1 cellular context compared by ENCODE assay signal in the genomic region with DNA sequence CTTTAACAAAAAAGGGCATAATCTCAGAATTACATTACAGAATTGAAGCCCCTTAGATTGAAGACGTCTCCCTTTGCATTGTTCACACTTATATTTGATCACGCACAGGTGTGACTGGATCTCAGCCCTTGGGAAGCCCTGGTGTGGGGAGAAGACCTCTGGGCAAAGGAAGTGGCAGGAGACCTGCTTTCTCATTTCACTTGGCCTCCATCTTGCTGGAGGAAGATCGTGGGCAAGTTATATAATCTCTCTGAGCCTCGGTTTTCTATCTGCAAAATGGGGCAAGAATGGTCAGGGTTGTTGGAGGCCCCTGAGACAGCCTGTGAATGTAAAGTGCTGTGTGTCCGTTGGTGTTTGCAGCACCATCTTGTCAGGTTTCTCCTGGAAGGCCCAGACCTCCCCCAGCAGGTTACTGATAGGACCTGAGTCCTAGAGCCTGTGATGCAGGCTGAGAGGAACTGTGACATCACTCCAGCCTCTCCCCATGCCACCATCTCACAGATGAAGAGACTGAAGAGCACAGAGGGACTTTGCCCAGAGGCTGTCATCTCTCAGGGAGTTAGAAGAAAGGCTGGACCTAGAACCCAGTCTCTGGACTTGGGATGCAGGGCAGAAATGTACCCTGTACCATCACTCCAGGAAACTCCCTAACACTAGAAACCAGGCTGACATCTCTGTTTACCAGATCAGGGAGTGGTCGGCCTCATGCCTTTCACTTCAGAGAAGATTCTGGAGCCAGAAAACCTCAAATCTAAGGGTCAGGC.
A peak's percentile ranks its signal among the peaks of the same experiment; 100 is the strongest.
TF ChIP-seq lines count a peak whose summit lies in the region.

No MANE protein-coding gene starts in this region.

TF ChIP-seq in HepG2, 621 proteins besides CTCF, POLR2A, EP300 and RAD21 (continued from another document):
- TF ChIP-seq RARG (CRISPR knock-in tag; IDR thresholded peaks at IDR 0.05; ENCODE audit: low read depth) (no peak), THYN1 (CRISPR knock-in tag; IDR thresholded peaks at IDR 0.05; ENCODE audit: borderline replicate concordance, low read depth) (no peak), ZNF616 (CRISPR knock-in tag; IDR thresholded peaks at IDR 0.05; ENCODE audit: low read depth) (no peak), PPARG (CRISPR knock-in tag; conservative IDR thresholded peaks at IDR 0.05) (no peak), NBN (conservative IDR thresholded peaks at IDR 0.05) (no peak), ZNF274 (CRISPR knock-in tag; IDR thresholded peaks at IDR 0.05) (no peak), ZNF251 (CRISPR knock-in tag; IDR thresholded peaks at IDR 0.05) (no peak), TCF7L2 (IDR thresholded peaks at IDR 0.05; ENCODE audit: low read depth, low read length) (no peak), KDM2A (CRISPR knock-in tag; IDR thresholded peaks at IDR 0.05; ENCODE audit: borderline replicate concordance, low read depth) (no peak), ZFX (CRISPR knock-in tag; IDR thresholded peaks at IDR 0.05; ENCODE audit: low read depth) (peak; percentile 21; the same call in 1 of the 2 replicates), ZNF703 (CRISPR knock-in tag; IDR thresholded peaks at IDR 0.05; ENCODE audit: borderline replicate concordance) (no peak), KDM5A (IDR thresholded peaks at IDR 0.05; ENCODE audit: borderline replicate concordance, low read length) (no peak), ZMYM4 (CRISPR knock-in tag; IDR thresholded peaks at IDR 0.05) (no peak), ZNF749 (CRISPR knock-in tag; IDR thresholded peaks at IDR 0.05; ENCODE audit: borderline replicate concordance) (no peak), ELF1 (CRISPR knock-in tag; IDR thresholded peaks at IDR 0.05) (no peak), RARA (CRISPR knock-in tag; IDR thresholded peaks at IDR 0.05) (peak; percentile 54; the same call in 1 of the 2 replicates), U2AF2 (IDR thresholded peaks at IDR 0.05; ENCODE audit: low read depth, low read length) (no peak), FIP1L1 (IDR thresholded peaks at IDR 0.05; ENCODE audit: borderline replicate concordance, insufficient read depth, low read depth, low read length) (no peak), ZNF17 (CRISPR knock-in tag; IDR thresholded peaks at IDR 0.05) (no peak), SATB2 (CRISPR knock-in tag; IDR thresholded peaks at IDR 0.05) (no peak), ZBTB7B (CRISPR knock-in tag; IDR thresholded peaks at IDR 0.05) (no peak), MED1 (CRISPR knock-in tag; IDR thresholded peaks at IDR 0.05) (peak; percentile 54; the same call in 1 of the 2 replicates), SRSF1 (optimal IDR thresholded peaks at IDR 0.05; ENCODE audit: low read depth, low read length) (no peak), ZNF331 (CRISPR knock-in tag; IDR thresholded peaks at IDR 0.05) (no peak), RNF2 (conservative IDR thresholded peaks at IDR 0.05; ENCODE audit: low read depth) (no peak), CBX2 (IDR thresholded peaks at IDR 0.05; ENCODE audit: low read depth, low read length) (no peak), CBX2 (CRISPR knock-in tag; IDR thresholded peaks at IDR 0.05; ENCODE audit: low read depth) (no peak), ZNF569 (CRISPR knock-in tag; IDR thresholded peaks at IDR 0.05; ENCODE audit: borderline replicate concordance) (no peak), ZNF460 (CRISPR knock-in tag; IDR thresholded peaks at IDR 0.05; ENCODE audit: borderline replicate concordance) (no peak), ZBTB1 (CRISPR knock-in tag; IDR thresholded peaks at IDR 0.05; ENCODE audit: borderline replicate concordance) (no peak), ZNF10 (CRISPR knock-in tag; IDR thresholded peaks at IDR 0.05; ENCODE audit: borderline replicate concordance, low read depth) (no peak), ZMYM3 (CRISPR knock-in tag; IDR thresholded peaks at IDR 0.05) (0 out of 2 replicates have a peak, but pooled peaks have one; percentile 7), MEIS2 (CRISPR knock-in tag; IDR thresholded peaks at IDR 0.05) (no peak), ZNF367 (CRISPR knock-in tag; IDR thresholded peaks at IDR 0.05; ENCODE audit: borderline replicate concordance) (no peak)
- TF ChIP-seq, protein P1, sequence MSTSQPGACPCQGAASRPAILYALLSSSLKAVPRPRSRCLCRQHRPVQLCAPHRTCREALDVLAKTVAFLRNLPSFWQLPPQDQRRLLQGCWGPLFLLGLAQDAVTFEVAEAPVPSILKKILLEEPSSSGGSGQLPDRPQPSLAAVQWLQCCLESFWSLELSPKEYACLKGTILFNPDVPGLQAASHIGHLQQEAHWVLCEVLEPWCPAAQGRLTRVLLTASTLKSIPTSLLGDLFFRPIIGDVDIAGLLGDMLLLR (CRISPR knock-in tag; IDR thresholded peaks at IDR 0.05): no peak
- TF ChIP-seq, protein P2, sequence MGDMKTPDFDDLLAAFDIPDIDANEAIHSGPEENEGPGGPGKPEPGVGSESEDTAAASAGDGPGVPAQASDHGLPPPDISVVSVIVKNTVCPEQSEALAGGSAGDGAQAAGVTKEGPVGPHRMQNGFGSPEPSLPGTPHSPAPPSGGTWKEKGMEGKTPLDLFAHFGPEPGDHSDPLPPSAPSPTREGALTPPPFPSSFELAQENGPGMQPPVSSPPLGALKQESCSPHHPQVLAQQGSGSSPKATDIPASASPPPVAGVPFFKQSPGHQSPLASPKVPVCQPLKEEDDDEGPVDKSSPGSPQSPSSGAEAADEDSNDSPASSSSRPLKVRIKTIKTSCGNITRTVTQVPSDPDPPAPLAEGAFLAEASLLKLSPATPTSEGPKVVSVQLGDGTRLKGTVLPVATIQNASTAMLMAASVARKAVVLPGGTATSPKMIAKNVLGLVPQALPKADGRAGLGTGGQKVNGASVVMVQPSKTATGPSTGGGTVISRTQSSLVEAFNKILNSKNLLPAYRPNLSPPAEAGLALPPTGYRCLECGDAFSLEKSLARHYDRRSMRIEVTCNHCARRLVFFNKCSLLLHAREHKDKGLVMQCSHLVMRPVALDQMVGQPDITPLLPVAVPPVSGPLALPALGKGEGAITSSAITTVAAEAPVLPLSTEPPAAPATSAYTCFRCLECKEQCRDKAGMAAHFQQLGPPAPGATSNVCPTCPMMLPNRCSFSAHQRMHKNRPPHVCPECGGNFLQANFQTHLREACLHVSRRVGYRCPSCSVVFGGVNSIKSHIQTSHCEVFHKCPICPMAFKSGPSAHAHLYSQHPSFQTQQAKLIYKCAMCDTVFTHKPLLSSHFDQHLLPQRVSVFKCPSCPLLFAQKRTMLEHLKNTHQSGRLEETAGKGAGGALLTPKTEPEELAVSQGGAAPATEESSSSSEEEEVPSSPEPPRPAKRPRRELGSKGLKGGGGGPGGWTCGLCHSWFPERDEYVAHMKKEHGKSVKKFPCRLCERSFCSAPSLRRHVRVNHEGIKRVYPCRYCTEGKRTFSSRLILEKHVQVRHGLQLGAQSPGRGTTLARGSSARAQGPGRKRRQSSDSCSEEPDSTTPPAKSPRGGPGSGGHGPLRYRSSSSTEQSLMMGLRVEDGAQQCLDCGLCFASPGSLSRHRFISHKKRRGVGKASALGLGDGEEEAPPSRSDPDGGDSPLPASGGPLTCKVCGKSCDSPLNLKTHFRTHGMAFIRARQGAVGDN (CRISPR knock-in tag; IDR thresholded peaks at IDR 0.05): no peak
- TF ChIP-seq, protein P3, sequence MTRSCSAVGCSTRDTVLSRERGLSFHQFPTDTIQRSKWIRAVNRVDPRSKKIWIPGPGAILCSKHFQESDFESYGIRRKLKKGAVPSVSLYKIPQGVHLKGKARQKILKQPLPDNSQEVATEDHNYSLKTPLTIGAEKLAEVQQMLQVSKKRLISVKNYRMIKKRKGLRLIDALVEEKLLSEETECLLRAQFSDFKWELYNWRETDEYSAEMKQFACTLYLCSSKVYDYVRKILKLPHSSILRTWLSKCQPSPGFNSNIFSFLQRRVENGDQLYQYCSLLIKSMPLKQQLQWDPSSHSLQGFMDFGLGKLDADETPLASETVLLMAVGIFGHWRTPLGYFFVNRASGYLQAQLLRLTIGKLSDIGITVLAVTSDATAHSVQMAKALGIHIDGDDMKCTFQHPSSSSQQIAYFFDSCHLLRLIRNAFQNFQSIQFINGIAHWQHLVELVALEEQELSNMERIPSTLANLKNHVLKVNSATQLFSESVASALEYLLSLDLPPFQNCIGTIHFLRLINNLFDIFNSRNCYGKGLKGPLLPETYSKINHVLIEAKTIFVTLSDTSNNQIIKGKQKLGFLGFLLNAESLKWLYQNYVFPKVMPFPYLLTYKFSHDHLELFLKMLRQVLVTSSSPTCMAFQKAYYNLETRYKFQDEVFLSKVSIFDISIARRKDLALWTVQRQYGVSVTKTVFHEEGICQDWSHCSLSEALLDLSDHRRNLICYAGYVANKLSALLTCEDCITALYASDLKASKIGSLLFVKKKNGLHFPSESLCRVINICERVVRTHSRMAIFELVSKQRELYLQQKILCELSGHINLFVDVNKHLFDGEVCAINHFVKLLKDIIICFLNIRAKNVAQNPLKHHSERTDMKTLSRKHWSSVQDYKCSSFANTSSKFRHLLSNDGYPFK (CRISPR knock-in tag; IDR thresholded peaks at IDR 0.05; ENCODE audit: borderline replicate concordance): no peak
- TF ChIP-seq, protein P4, sequence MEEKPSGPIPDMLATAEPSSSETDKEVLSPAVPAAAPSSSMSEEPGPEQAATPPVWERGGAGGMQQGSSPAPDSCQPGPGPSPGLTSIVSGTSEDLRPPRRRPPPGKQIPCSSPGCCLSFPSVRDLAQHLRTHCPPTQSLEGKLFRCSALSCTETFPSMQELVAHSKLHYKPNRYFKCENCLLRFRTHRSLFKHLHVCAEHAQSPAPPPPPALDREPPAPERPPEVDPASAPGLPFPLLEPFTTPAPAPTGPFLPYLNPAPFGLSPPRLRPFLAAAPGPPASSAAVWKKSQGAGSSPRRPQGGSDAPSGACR (CRISPR knock-in tag; IDR thresholded peaks at IDR 0.05): no peak
- TF ChIP-seq, protein P5, sequence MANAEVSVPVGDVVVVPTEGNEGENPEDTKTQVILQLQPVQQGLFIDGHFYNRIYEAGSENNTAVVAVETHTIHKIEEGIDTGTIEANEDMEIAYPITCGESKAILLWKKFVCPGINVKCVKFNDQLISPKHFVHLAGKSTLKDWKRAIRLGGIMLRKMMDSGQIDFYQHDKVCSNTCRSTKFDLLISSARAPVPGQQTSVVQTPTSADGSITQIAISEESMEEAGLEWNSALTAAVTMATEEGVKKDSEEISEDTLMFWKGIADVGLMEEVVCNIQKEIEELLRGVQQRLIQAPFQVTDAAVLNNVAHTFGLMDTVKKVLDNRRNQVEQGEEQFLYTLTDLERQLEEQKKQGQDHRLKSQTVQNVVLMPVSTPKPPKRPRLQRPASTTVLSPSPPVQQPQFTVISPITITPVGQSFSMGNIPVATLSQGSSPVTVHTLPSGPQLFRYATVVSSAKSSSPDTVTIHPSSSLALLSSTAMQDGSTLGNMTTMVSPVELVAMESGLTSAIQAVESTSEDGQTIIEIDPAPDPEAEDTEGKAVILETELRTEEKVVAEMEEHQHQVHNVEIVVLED (CRISPR knock-in tag; IDR thresholded peaks at IDR 0.05; ENCODE audit: borderline replicate concordance): no peak
- TF ChIP-seq, protein P6, sequence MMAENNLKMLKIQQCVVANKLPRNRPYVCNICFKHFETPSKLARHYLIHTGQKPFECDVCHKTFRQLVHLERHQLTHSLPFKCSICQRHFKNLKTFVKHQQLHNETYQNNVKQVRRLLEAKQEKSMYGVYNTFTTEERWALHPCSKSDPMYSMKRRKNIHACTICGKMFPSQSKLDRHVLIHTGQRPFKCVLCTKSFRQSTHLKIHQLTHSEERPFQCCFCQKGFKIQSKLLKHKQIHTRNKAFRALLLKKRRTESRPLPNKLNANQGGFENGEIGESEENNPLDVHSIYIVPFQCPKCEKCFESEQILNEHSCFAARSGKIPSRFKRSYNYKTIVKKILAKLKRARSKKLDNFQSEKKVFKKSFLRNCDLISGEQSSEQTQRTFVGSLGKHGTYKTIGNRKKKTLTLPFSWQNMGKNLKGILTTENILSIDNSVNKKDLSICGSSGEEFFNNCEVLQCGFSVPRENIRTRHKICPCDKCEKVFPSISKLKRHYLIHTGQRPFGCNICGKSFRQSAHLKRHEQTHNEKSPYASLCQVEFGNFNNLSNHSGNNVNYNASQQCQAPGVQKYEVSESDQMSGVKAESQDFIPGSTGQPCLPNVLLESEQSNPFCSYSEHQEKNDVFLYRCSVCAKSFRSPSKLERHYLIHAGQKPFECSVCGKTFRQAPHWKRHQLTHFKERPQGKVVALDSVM (CRISPR knock-in tag; IDR thresholded peaks at IDR 0.05): no peak
